Comparison of ENCODE assay signal across 1 cellular context in genomic region chr6:17758113-17758512, GRCh38.
A peak's percentile ranks its signal among the peaks of the same experiment; 100 is the strongest.
TF ChIP-seq lines count a peak whose summit lies in the region.

No MANE protein-coding gene starts in this region.

TF ChIP-seq in HepG2, 621 proteins besides CTCF, POLR2A, EP300 and RAD21:
- TF ChIP-seq MAFK (conservative IDR thresholded peaks at IDR 0.05 in 1 of 2, IDR thresholded peaks at IDR 0.05 in 1 of 2; ENCODE audit: low read length in 2 of 2) (peak; percentile 65 to 82), ZNF17 (CRISPR knock-in tag; IDR thresholded peaks at IDR 0.05) (no peak), NCOA1 (CRISPR knock-in tag; IDR thresholded peaks at IDR 0.05) (no peak), NFAT5 (CRISPR knock-in tag; IDR thresholded peaks at IDR 0.05) (no peak), ZNF792 (CRISPR knock-in tag; IDR thresholded peaks at IDR 0.05) (no peak), MAFF (IDR thresholded peaks at IDR 0.05; ENCODE audit: low read depth, low read length) (peak; percentile 34; the same call in 1 of the 2 replicates), ZNF350 (CRISPR knock-in tag; IDR thresholded peaks at IDR 0.05; ENCODE audit: borderline replicate concordance, low read depth) (no peak), ATF7 (IDR thresholded peaks at IDR 0.05) (no peak), ATF7 (CRISPR knock-in tag; IDR thresholded peaks at IDR 0.05) (no peak), ZNF713 (CRISPR knock-in tag; IDR thresholded peaks at IDR 0.05) (no peak), CENPT (CRISPR knock-in tag; IDR thresholded peaks at IDR 0.05; ENCODE audit: low read depth) (no peak)
- TF ChIP-seq, protein P1, sequence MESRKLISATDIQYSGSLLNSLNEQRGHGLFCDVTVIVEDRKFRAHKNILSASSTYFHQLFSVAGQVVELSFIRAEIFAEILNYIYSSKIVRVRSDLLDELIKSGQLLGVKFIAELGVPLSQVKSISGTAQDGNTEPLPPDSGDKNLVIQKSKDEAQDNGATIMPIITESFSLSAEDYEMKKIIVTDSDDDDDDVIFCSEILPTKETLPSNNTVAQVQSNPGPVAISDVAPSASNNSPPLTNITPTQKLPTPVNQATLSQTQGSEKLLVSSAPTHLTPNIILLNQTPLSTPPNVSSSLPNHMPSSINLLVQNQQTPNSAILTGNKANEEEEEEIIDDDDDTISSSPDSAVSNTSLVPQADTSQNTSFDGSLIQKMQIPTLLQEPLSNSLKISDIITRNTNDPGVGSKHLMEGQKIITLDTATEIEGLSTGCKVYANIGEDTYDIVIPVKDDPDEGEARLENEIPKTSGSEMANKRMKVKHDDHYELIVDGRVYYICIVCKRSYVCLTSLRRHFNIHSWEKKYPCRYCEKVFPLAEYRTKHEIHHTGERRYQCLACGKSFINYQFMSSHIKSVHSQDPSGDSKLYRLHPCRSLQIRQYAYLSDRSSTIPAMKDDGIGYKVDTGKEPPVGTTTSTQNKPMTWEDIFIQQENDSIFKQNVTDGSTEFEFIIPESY (CRISPR knock-in tag; IDR thresholded peaks at IDR 0.05): no peak
